In genomic region chr6:30845183-30845582, GRCh38 we compare ENCODE assay signal across 2 cellular contexts.
A peak's percentile ranks its signal among the peaks of the same experiment; 100 is the strongest.
TF ChIP-seq lines count a peak whose summit lies in the region.

No MANE protein-coding gene starts in this region.

TF ChIP-seq in HEK293, 187 proteins besides CTCF, POLR2A, EP300 and RAD21:
- TF ChIP-seq ZFHX2 (tag by site-specific recombination; conservative IDR thresholded peaks at IDR 0.05) = 0 out of 2 replicates have a peak, but pooled peaks have one; percentile 19
- TF ChIP-seq ZNF776 (tag by site-specific recombination; IDR thresholded peaks at IDR 0.05; ENCODE audit: borderline replicate concordance) = no peak
- no peak for TF ChIP-seq ZNF658 (tag by site-specific recombination; IDR thresholded peaks at IDR 0.05)
- peak; percentile 35; the same call in 1 of the 2 replicates for TF ChIP-seq ZNF341 (tag by site-specific recombination; IDR thresholded peaks at IDR 0.05; ENCODE audit: low read depth)

TF ChIP-seq in WTC11, 78 proteins besides CTCF, POLR2A, EP300 and RAD21 (continues in another document):
- TF ChIP-seq ZNF219 (CRISPR knock-in tag; IDR thresholded peaks at IDR 0.05; ENCODE audit: borderline replicate concordance) = no peak
- TF ChIP-seq USF1 (CRISPR knock-in tag; IDR thresholded peaks at IDR 0.05) = peak; percentile 63; the same call in 1 of the 2 replicates
- no peak for TF ChIP-seq ZMAT4 (CRISPR knock-in tag; IDR thresholded peaks at IDR 0.05)
- TF ChIP-seq EMX1 (CRISPR knock-in tag; IDR thresholded peaks at IDR 0.05) = no peak
- TF ChIP-seq AR (CRISPR knock-in tag; IDR thresholded peaks at IDR 0.05) = no peak
- TF ChIP-seq TP53 (CRISPR knock-in tag; IDR thresholded peaks at IDR 0.05) = peak; percentile 48; the same call in 1 of the 2 replicates
- no peak for TF ChIP-seq E2F5 (CRISPR knock-in tag; IDR thresholded peaks at IDR 0.05)
- 0 out of 2 replicates have a peak, but pooled peaks have one; percentile 52 for TF ChIP-seq FOXP4 (CRISPR knock-in tag; IDR thresholded peaks at IDR 0.05)
- peak; percentile 29; the same call in 1 of the 2 replicates for TF ChIP-seq USF2 (CRISPR knock-in tag; IDR thresholded peaks at IDR 0.05)
- 0 out of 2 replicates have a peak, but pooled peaks have one; percentile 29 for TF ChIP-seq ZBTB43 (CRISPR knock-in tag; IDR thresholded peaks at IDR 0.05)
- TF ChIP-seq CREB1 (CRISPR knock-in tag; IDR thresholded peaks at IDR 0.05) = peak; percentile 88; the same call in 1 of the 2 replicates
- no peak for TF ChIP-seq ZNF416 (CRISPR knock-in tag; IDR thresholded peaks at IDR 0.05)
- 0 out of 2 replicates have a peak, but pooled peaks have one; percentile 71 for TF ChIP-seq ZNF281 (CRISPR knock-in tag; IDR thresholded peaks at IDR 0.05)
- TF ChIP-seq ARID4B (CRISPR knock-in tag; IDR thresholded peaks at IDR 0.05; ENCODE audit: borderline replicate concordance) = peak; percentile 81
- TF ChIP-seq GABPB1 (CRISPR knock-in tag; IDR thresholded peaks at IDR 0.05) = no peak
- no peak for TF ChIP-seq MXD4 (CRISPR knock-in tag; IDR thresholded peaks at IDR 0.05; ENCODE audit: borderline replicate concordance)
- no peak for TF ChIP-seq NR3C1 (CRISPR knock-in tag; conservative IDR thresholded peaks at IDR 0.05; ENCODE audit: low read depth)
- peak; percentile 91 for TF ChIP-seq MAX (CRISPR knock-in tag; IDR thresholded peaks at IDR 0.05)
- peak; percentile 94 for TF ChIP-seq ZNF232 (CRISPR knock-in tag; IDR thresholded peaks at IDR 0.05)
- no peak for TF ChIP-seq STAT6 (CRISPR knock-in tag; conservative IDR thresholded peaks at IDR 0.05; ENCODE audit: low read depth)
- TF ChIP-seq ZNF532 (CRISPR knock-in tag; IDR thresholded peaks at IDR 0.05; ENCODE audit: borderline replicate concordance) = peak; percentile 93; the same call in 1 of the 2 replicates
- peak; percentile 55; the same call in 1 of the 2 replicates for TF ChIP-seq NR2C2 (CRISPR knock-in tag; IDR thresholded peaks at IDR 0.05)
